ENCODE assay signal across 24 cellular contexts in the genomic region with DNA sequence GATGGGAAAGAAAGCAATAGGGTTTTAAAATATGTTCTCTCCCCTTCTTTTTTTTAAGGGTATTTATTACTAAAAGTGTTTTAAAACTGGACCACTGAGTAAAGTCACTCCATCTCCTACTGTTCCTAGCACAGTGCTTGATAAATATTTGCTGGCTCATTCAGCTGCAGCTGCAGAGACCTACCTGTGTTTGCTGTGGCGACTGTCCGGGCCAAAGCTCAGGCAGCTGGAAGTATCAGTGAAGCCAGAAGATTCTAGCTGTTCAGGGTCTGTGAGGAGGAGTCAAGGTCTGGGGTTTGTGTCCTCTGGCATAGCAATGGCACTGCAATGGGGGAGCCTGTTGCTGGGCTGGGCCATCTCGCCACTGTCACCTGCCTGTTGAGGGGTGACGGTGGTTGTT.
DNase-seq lines count a peak whose midpoint lies in the region; ATAC-seq and TF ChIP-seq lines count a peak whose summit lies in the region.
"Had no signal": no experiment of that assay in that cellular context is flagged by ENCODE, and none has a peak within 500 bp of the region (broad histone marks: within the 10 kb centered on the region; RNA-seq: fewer than 3 reads in every experiment).

No MANE protein-coding gene starts in this region.

- no peak overlapping the region for H3K27ac Mint-ChIP-seq in activated CD4-positive, alpha-beta T cell treated with anti-CD3 and anti-CD28 coated beads, Interleukin-2, amount 10 ng/mL, durations not matched to agents 7 days and 5 days
- H3K27ac Mint-ChIP-seq: activated B cell treated with CpG ODN at 0.5 μM for 24 hours; dendritic cell treated with granulocyte-macrophage colony-stimulating factor and Interleukin-4, amounts not matched to agents 40 ng/mL and 50 ng/mL, for 4 days; IgD-negative memory B cell; stimulated activated naive CD8-positive, alpha-beta T cell treated with anti-CD3 and anti-CD28 coated beads, Interleukin-15, amount 100 ng/mL, for 72 hours; T-helper 2 cell treated with Interferon-gamma antibody and Interleukin-4, amounts not matched to agents 5 μg/mL and 100 μg/mL, for 36 hours had no signal

- in situ Hi-C loops in transverse colon (cut with MboI; ENCODE audit: low pct_ligation_motif_present in 1 of 4, low pct_unique_long_range_greater_than_20kb in 1 of 4, low sequenced_read_pairs in 3 of 4), result no loop called here

- DNase-seq in NCI-H1417 (lab: John Stamatoyannopoulos, UW) (peak in 2 of 3 experiments; percentile 24 to 61), NCI-H1417 treated with DMSO at 0.1 percent for 48 hours (lab: John Stamatoyannopoulos, UW) (no peak), NCI-H345 treated with DMSO at 0.1 percent for 48 hours (lab: John Stamatoyannopoulos, UW; ENCODE audit: unreplicated experiment) (peak; percentile 10), left colon (peak; percentile 40 to 56), transverse colon (no peak), COLO829 (ENCODE audit: low spot score) (no peak), AG08396 (ENCODE audit: low spot score) (no peak)
- no peak for DNase-seq in activated CD4-positive, alpha-beta T cell treated with anti-CD3 and anti-CD28 coated beads, Interleukin-2, amount 10 ng/mL, durations not matched to agents 7 days and 5 days
- DNase-seq: activated B cell treated with CpG ODN at 0.5 μM for 24 hours; activated naive CD4-positive, alpha-beta T cell treated with Interleukin-2 at 50 U/mL for 16 hours; activated T-cell treated with anti-CD3 and anti-CD28 coated beads, Interleukin-2, amount 50 U/mL, for 4 hours; amniotic stem cell; DMS 273 treated with DMSO at 0.1 percent for 48 hours; heart right ventricle; MM.1S; NK-92 treated with Interleukin-12 subunit alpha and Interleukin-12 subunit beta, amount 100 ng/mL, for 24 hours; Peyer's patch; stimulated activated CD4-positive, alpha-beta T cell treated with anti-CD3 and anti-CD28 coated beads, Interleukin-4, amount 100 ng/mL, for 1 hour; stimulated activated naive CD8-positive, alpha-beta T cell treated with anti-CD3 and anti-CD28 coated beads, Interleukin-15, amount 100 ng/mL, for 72 hours had no signal

- CTCF ChIA-PET in activated CD4-positive, alpha-beta T cell treated with anti-CD3 and anti-CD28 coated beads, Interleukin-2, amount 10 ng/mL, durations not matched to agents 7 days and 5 days (lab: Charles Lee), result interaction anchor here (1.0 kb wide), 1 partner anchor 504 kb away, joined by 3 read pairs; no protein-coding TSS in a partner anchor

- no peak for TF ChIP-seq EP300 in transverse colon (IDR thresholded peaks at IDR 0.05; ENCODE audit: low read depth)

- peaks cover 10 to 37% (median 15%) of the 10 kb centered on the region in 4 donors for H3K4me1 ChIP-seq in transverse colon
- H3K4me1 ChIP-seq: heart right ventricle had no signal

- peak; percentile 71 for ATAC-seq in left colon
- ATAC-seq: activated T-cell treated with anti-CD3 and anti-CD28 coated beads, Interleukin-2, amount 50 U/mL, for 4 hours; heart right ventricle; stimulated activated naive CD8-positive, alpha-beta T cell treated with anti-CD3 and anti-CD28 coated beads, Interleukin-15, amount 100 ng/mL, for 72 hours had no signal

- TF ChIP-seq CTCF in transverse colon (IDR thresholded peaks at IDR 0.05), result no peak

- no peaks in the 10 kb centered on the region for H3K4me1 Mint-ChIP-seq in activated CD4-positive, alpha-beta T cell treated with anti-CD3 and anti-CD28 coated beads, Interleukin-2, amount 10 ng/mL, durations not matched to agents 7 days and 5 days
- H3K4me1 Mint-ChIP-seq: activated B cell treated with CpG ODN at 0.5 μM for 24 hours, IgD-negative memory B cell had no signal

- TF ChIP-seq POLR2A in transverse colon (IDR thresholded peaks at IDR 0.05), result no peak

- H3K9me3 Mint-ChIP-seq in activated CD4-positive, alpha-beta T cell treated with anti-CD3 and anti-CD28 coated beads, Interleukin-2, amount 10 ng/mL, durations not matched to agents 7 days and 5 days, result no peaks in the 10 kb centered on the region
- H3K9me3 Mint-ChIP-seq: activated B cell treated with CpG ODN at 0.5 μM for 24 hours; activated T-cell treated with anti-CD3 and anti-CD28 coated beads, Interleukin-2, amount 50 U/mL, for 4 hours; dendritic cell treated with granulocyte-macrophage colony-stimulating factor and Interleukin-4, amounts not matched to agents 40 ng/mL and 50 ng/mL, for 4 days; IgD-negative memory B cell; stimulated activated naive CD8-positive, alpha-beta T cell treated with anti-CD3 and anti-CD28 coated beads, Interleukin-15, amount 100 ng/mL, for 72 hours; T-helper 2 cell treated with Interferon-gamma antibody and Interleukin-4, amounts not matched to agents 5 μg/mL and 100 μg/mL, for 36 hours had no signal

- POLR2A ChIA-PET in activated CD4-positive, alpha-beta T cell treated with anti-CD3 and anti-CD28 coated beads, Interleukin-2, amount 10 ng/mL, durations not matched to agents 7 days and 5 days (lab: Charles Lee), result interaction anchor here (0.7 kb wide), 1 partner anchor 228 kb away, joined by 5 read pairs; no protein-coding TSS in a partner anchor

- WGBS in transverse colon (ENCODE audit: low coverage in 1 of 2), 2 donors, result 46 to 83% methylated on average over 1 to 4 of the region's 4 CpGs

- no peaks in the 10 kb centered on the region for H3K9me3 ChIP-seq in transverse colon
- H3K9me3 ChIP-seq: heart right ventricle, Peyer's patch, upper lobe of left lung had no signal

- H3K4me3 Mint-ChIP-seq in activated CD4-positive, alpha-beta T cell treated with anti-CD3 and anti-CD28 coated beads, Interleukin-2, amount 10 ng/mL, durations not matched to agents 7 days and 5 days, result no peak overlapping the region
- H3K4me3 Mint-ChIP-seq: activated B cell treated with CpG ODN at 0.5 μM for 24 hours; activated T-cell treated with anti-CD3 and anti-CD28 coated beads, Interleukin-2, amount 50 U/mL, for 4 hours; dendritic cell treated with granulocyte-macrophage colony-stimulating factor and Interleukin-4, amounts not matched to agents 40 ng/mL and 50 ng/mL, for 4 days; IgD-negative memory B cell; stimulated activated naive CD8-positive, alpha-beta T cell treated with anti-CD3 and anti-CD28 coated beads, Interleukin-15, amount 100 ng/mL, for 72 hours; T-helper 2 cell treated with Interferon-gamma antibody and Interleukin-4, amounts not matched to agents 5 μg/mL and 100 μg/mL, for 36 hours had no signal

- H3K27me3 Mint-ChIP-seq in activated CD4-positive, alpha-beta T cell treated with anti-CD3 and anti-CD28 coated beads, Interleukin-2, amount 10 ng/mL, durations not matched to agents 7 days and 5 days, result peaks cover 6% of the 10 kb centered on the region

- H3K27ac ChIP-seq in transverse colon, result peak overlapping the region; percentile 2 to 63 (median 26)
- H3K27ac ChIP-seq: heart right ventricle, Peyer's patch, SK-N-MC, upper lobe of left lung had no signal

- no peak overlapping the region for H3K4me3 ChIP-seq in transverse colon
- H3K4me3 ChIP-seq: heart right ventricle, Peyer's patch, SK-N-MC, upper lobe of left lung had no signal

- H3K36me3 Mint-ChIP-seq in activated CD4-positive, alpha-beta T cell treated with anti-CD3 and anti-CD28 coated beads, Interleukin-2, amount 10 ng/mL, durations not matched to agents 7 days and 5 days (ENCODE audit: low read depth), result no peaks in the 10 kb centered on the region

- H3K27me3 ChIP-seq in transverse colon, result no peaks in the 10 kb centered on the region
- H3K27me3 ChIP-seq: Peyer's patch, upper lobe of left lung had no signal

- H3K36me3 ChIP-seq in transverse colon, result no peaks in the 10 kb centered on the region
- H3K36me3 ChIP-seq: heart right ventricle, Peyer's patch, upper lobe of left lung had no signal

- intact Hi-C loops in left colon (cut with DNase I, micrococcal nuclease), result no loop called here
- intact Hi-C loops in transverse colon (cut with DNase I; ENCODE audit: low total_unique reads), result no loop called here

Comparison
In these comparisons a context has a peak if more than half of its experiments do, and no peak if none do; other contexts are left out.
1. DNase-seq: peak in NCI-H1417 (2 of 3), NCI-H345 treated with DMSO at 0.1 percent for 48 hours (single experiment) and left colon (2 of 2); none in NCI-H1417 treated with DMSO at 0.1 percent for 48 hours (single experiment), transverse colon (single experiment), COLO829 (single experiment), AG08396 (single experiment) and activated CD4-positive, alpha-beta T cell treated with anti-CD3 and anti-CD28 coated beads, Interleukin-2, amount 10 ng/mL, durations not matched to agents 7 days and 5 days (single experiment).